Comparison of ENCODE assay signal across 10 cellular contexts in the genomic region with DNA sequence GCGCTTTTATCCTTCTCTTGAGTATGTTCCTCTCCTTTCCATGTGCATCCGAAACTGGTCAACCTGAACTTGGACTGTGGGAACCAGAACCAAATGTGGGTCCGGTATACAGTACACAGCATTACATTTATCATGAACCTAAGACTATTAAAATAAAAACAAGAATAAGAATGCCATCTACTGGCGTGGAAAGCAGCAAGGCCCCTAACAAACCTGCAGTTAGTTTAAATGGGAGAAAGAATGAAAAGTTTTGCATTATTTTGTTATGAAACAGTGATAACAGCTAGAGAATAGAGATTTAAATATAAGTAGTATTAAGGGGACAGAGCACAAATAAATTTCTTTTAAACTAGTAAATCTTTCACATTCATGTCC.
A peak's percentile ranks its signal among the peaks of the same experiment; 100 is the strongest.
DNase-seq lines count a peak whose midpoint lies in the region; ATAC-seq and TF ChIP-seq lines count a peak whose summit lies in the region.
"Had no signal": no experiment of that assay in that cellular context is flagged by ENCODE, and none has a peak within 500 bp of the region (broad histone marks: within the 10 kb centered on the region; RNA-seq: fewer than 3 reads in every experiment).

No MANE protein-coding gene starts in this region.

- no peaks in the 10 kb centered on the region for H3K79me2 ChIP-seq in GM23338 (replicated peaks; ENCODE audit: insufficient read depth)

- TF ChIP-seq CTCF in GM23338 (conservative IDR thresholded peaks at IDR 0.05; ENCODE audit: low read depth in 2 of 2), result no peak; a peak in 2 of 4 replicates

- H3K27me3 ChIP-seq in GM23338 (ENCODE audit: insufficient read depth), result no peaks in the 10 kb centered on the region
- H3K27me3 ChIP-seq: SJCRH30 had no signal

- POLR2A ChIA-PET in naive thymus-derived CD8-positive, alpha-beta T cell (lab: Charles Lee), result no interaction called here

- peaks cover 11% of the 10 kb centered on the region; the same call in 1 of the 3 replicates for H3K9me3 Mint-ChIP-seq in GM23338
- no peaks in the 10 kb centered on the region for H3K9me3 Mint-ChIP-seq in naive B cell
- peaks cover 0 to 1% (median 0%) of the 10 kb centered on the region in 9 donors for H3K9me3 Mint-ChIP-seq in naive thymus-derived CD8-positive, alpha-beta T cell

- no peak for ATAC-seq in GM23338
- ATAC-seq in naive B cell (ENCODE audit: low read depth in 2 of 2), result no peak
- no peak for ATAC-seq in naive thymus-derived CD8-positive, alpha-beta T cell

- H2AFZ ChIP-seq in GM23338, result peak overlapping the region; percentile 28; the same call in 1 of the 2 replicates

- peak overlapping the region; percentile 12; the same call in 1 of the 2 replicates for H3K27ac Mint-ChIP-seq in GM23338
- H3K27ac Mint-ChIP-seq in naive B cell, result peak overlapping the region in 2 of 6 donors; percentile 16 to 39
- H3K27ac Mint-ChIP-seq in naive thymus-derived CD8-positive, alpha-beta T cell, result no peak overlapping the region

- H3K4me3 ChIP-seq in GM23338, result no peak overlapping the region
- H3K4me3 ChIP-seq: SJCRH30 had no signal

- H3F3A ChIP-seq in GM23338 (replicated peaks; ENCODE audit: low read depth), result no peaks in the 10 kb centered on the region

- H3K27me3 Mint-ChIP-seq in GM23338 (ENCODE audit: insufficient read depth, low read depth, poor library complexity) (no peaks in the 10 kb centered on the region), naive B cell (peaks cover 0 to 9% (median 3%) of the 10 kb centered on the region in 3 donors)
- peaks cover 0 to 10% (median 5%) of the 10 kb centered on the region in 5 donors for H3K27me3 Mint-ChIP-seq in naive thymus-derived CD8-positive, alpha-beta T cell

- H4K20me1 ChIP-seq in GM23338 (replicated peaks; ENCODE audit: insufficient read depth), result no peaks in the 10 kb centered on the region

- DNase-seq in NCI-H2196 treated with DMSO at 0.1 percent for 48 hours (lab: John Stamatoyannopoulos, UW; ENCODE audit: unreplicated experiment) (peak; percentile 0), NCI-H2196 (lab: John Stamatoyannopoulos, UW; ENCODE audit: unreplicated experiment) (no peak), GM23338 (ENCODE audit: low spot score) (no peak), NCI-H146 (lab: John Stamatoyannopoulos, UW) (peak; percentile 45), naive B cell (peak; percentile 9), UCSD-AML1 (lab: John Stamatoyannopoulos, UW; ENCODE audit: unreplicated experiment) (no peak)
- DNase-seq in naive thymus-derived CD8-positive, alpha-beta T cell, result no peak
- no peak for DNase-seq in activated CD8-positive, alpha-beta memory T cell treated with anti-CD3 and anti-CD28 coated beads, Interleukin-2, amount 50 U/mL, for 48 hours
- DNase-seq: activated T-cell treated with anti-CD3 and anti-CD28 coated beads, Interleukin-2, amount 50 U/mL, for 48 hours had no signal

- H3K36me3 Mint-ChIP-seq in GM23338 (ENCODE audit: low read depth) (no peaks in the 10 kb centered on the region; the same call in 2 of the 3 replicates), naive B cell (no peaks in the 10 kb centered on the region)
- no peaks in the 10 kb centered on the region for H3K36me3 Mint-ChIP-seq in naive thymus-derived CD8-positive, alpha-beta T cell

- H3K4me1 Mint-ChIP-seq in GM23338 (peaks cover 14% of the 10 kb centered on the region), naive B cell (peaks cover 0 to 5% (median 0%) of the 10 kb centered on the region in 3 donors)
- H3K4me1 Mint-ChIP-seq in naive thymus-derived CD8-positive, alpha-beta T cell, result no peaks in the 10 kb centered on the region

- H3K4me1 ChIP-seq in GM23338 (ENCODE audit: insufficient read depth), result peaks cover 8% of the 10 kb centered on the region
- H3K4me1 ChIP-seq: SJCRH30 had no signal

- H3K9me2 ChIP-seq in GM23338 (ENCODE audit: insufficient read depth), result no peaks in the 10 kb centered on the region

- H3K27ac ChIP-seq in GM23338 (ENCODE audit: low read depth), result no peak overlapping the region
- H3K27ac ChIP-seq: SJCRH30 had no signal

- no peak overlapping the region for H3K4me2 ChIP-seq in GM23338

- H3K36me3 ChIP-seq in GM23338 (ENCODE audit: insufficient read depth), result no peaks in the 10 kb centered on the region
- H3K36me3 ChIP-seq: SJCRH30 had no signal

- H3K4me3 Mint-ChIP-seq in GM23338 (no peak overlapping the region), naive B cell (no peak overlapping the region)
- no peak overlapping the region for H3K4me3 Mint-ChIP-seq in naive thymus-derived CD8-positive, alpha-beta T cell

TF ChIP-seq in GM23338, 12 proteins besides CTCF, POLR2A, EP300 and RAD21 (continues in another document):
- TF ChIP-seq ZNF462 (CRISPR knock-in tag; IDR thresholded peaks at IDR 0.05) (no peak), ZNF331 (CRISPR knock-in tag; IDR thresholded peaks at IDR 0.05; ENCODE audit: low read depth) (no peak), EZH2phosphoT487 (IDR thresholded peaks at IDR 0.05; ENCODE audit: unreplicated experiment) (no peak), ZNF114 (CRISPR knock-in tag; IDR thresholded peaks at IDR 0.05) (no peak), POLR2AphosphoS5 (IDR thresholded peaks at IDR 0.05; ENCODE audit: low read depth) (no peak), NANOG (IDR thresholded peaks at IDR 0.05; ENCODE audit: borderline replicate concordance) (no peak), STAT1 (IDR thresholded peaks at IDR 0.05; ENCODE audit: unreplicated experiment) (no peak), EZH2 (IDR thresholded peaks at IDR 0.05; ENCODE audit: low read depth, unreplicated experiment) (no peak), CREB1 (CRISPR knock-in tag; IDR thresholded peaks at IDR 0.05; ENCODE audit: low read depth) (no peak), ETS1 (IDR thresholded peaks at IDR 0.05) (no peak), JUNB (IDR thresholded peaks at IDR 0.05; ENCODE audit: unreplicated experiment) (no peak)

Comparison
In these comparisons a context has a peak if more than half of its experiments do, and no peak if none do; other contexts are left out.
1. DNase-seq: peak in NCI-H2196 treated with DMSO at 0.1 percent for 48 hours (single experiment), NCI-H146 (single experiment) and naive B cell (single experiment); none in NCI-H2196 (single experiment), GM23338 (single experiment), UCSD-AML1 (single experiment), naive thymus-derived CD8-positive, alpha-beta T cell (0 of 10) and activated CD8-positive, alpha-beta memory T cell treated with anti-CD3 and anti-CD28 coated beads, Interleukin-2, amount 50 U/mL, for 48 hours (single experiment).